Comparison of ENCODE assay signal across 21 cellular contexts in genomic region chr3:73074681-73075305, GRCh38.
"Had no signal": no experiment of that assay in that cellular context is flagged by ENCODE, and none has a peak within 500 bp of the region (broad histone marks: within the 10 kb centered on the region; RNA-seq: fewer than 3 reads in every experiment).

No MANE protein-coding gene starts in this region.

- ATAC-seq: effector memory CD8-positive, alpha-beta T cell; left cardiac atrium; naive thymus-derived CD4-positive, alpha-beta T cell; right cardiac atrium; stimulated activated effector memory CD8-positive, alpha-beta T cell treated with anti-CD3 and anti-CD28 coated beads, Interleukin-12 subunit alpha, Interleukin-12 subunit beta, amount 100 ng/mL, for 72 hours; stimulated activated naive CD8-positive, alpha-beta T cell treated with anti-CD3 and anti-CD28 coated beads, Interleukin-15, Interleukin-2, amounts not matched to agents 100 U/mL and 50 U/mL, for 24 hours; upper lobe of right lung had no signal

- H3K36me3 ChIP-seq: esophagus muscularis mucosa, neutrophil, suprapubic skin, tibial artery, upper lobe of right lung, vagina had no signal

- H3K27me3 ChIP-seq: esophagus muscularis mucosa, hepatocyte, neutrophil, suprapubic skin, tibial artery, upper lobe of right lung, vagina had no signal

- H3K9me3 ChIP-seq: esophagus muscularis mucosa, neutrophil, suprapubic skin, tibial artery, upper lobe of right lung, vagina had no signal

- H3K4me3 ChIP-seq: esophagus muscularis mucosa, hepatocyte, suprapubic skin, tibial artery, upper lobe of right lung, vagina had no signal

- DNase-seq: effector memory CD8-positive, alpha-beta T cell; foreskin melanocyte; head of caudate nucleus; kidney; left cardiac atrium; mesendoderm; naive thymus-derived CD4-positive, alpha-beta T cell; posterior cingulate gyrus; right cardiac atrium; stimulated activated CD4-positive, alpha-beta T cell treated with anti-CD3 and anti-CD28 coated beads, Interleukin-4, amount 100 ng/mL, for 1 hour; stimulated activated CD8-positive, alpha-beta memory T cell treated with anti-CD3 and anti-CD28 coated beads, Interleukin-4, amount 100 ng/mL, for 48 hours; stimulated activated naive CD8-positive, alpha-beta T cell treated with anti-CD3 and anti-CD28 coated beads, Interleukin-15, Interleukin-2, amounts not matched to agents 100 U/mL and 50 U/mL, for 24 hours; tibial artery; upper lobe of right lung had no signal

- H3K4me1 ChIP-seq: suprapubic skin, upper lobe of right lung, vagina had no signal

- H3K27ac ChIP-seq: epithelial cell of prostate, esophagus muscularis mucosa, hepatocyte, neutrophil, suprapubic skin, tibial artery, upper lobe of right lung, vagina had no signal
